Comparison of ENCODE assay signal across 19 cellular contexts in genomic region chr6:12334524-12335130, GRCh38. TPM values are rescaled to one million over a fixed set of nuclear protein-coding genes. Genes with fewer than 3 reads are reported as not detected.
DNase-seq lines count a peak whose midpoint lies in the region; ATAC-seq, FAIRE-seq and TF ChIP-seq lines count a peak whose summit lies in the region.
"Had no signal": no experiment of that assay in that cellular context is flagged by ENCODE, and none has a peak within 500 bp of the region (broad histone marks: within the 10 kb centered on the region; RNA-seq: fewer than 3 reads in every experiment).

No MANE protein-coding gene starts in this region.

- H3F3A ChIP-seq in PC-9 (ENCODE audit: insufficient read depth, low read depth): peaks cover 5% of the 10 kb centered on the region

- H3K9me3 ChIP-seq in PC-9 (ENCODE audit: insufficient read depth, low read depth) (no peaks in the 10 kb centered on the region; the same call in 1 of the 2 replicates), stomach (no peaks in the 10 kb centered on the region)

- no peak for TF ChIP-seq CTCF in PC-9 (conservative IDR thresholded peaks at IDR 0.05)
- no peak for TF ChIP-seq CTCF in epithelial cell of esophagus (IDR thresholded peaks at IDR 0.05; ENCODE audit: insufficient read depth, low read depth, low read length, missing control alignments)
- no peak for TF ChIP-seq CTCF in stomach (IDR thresholded peaks at IDR 0.05)
- TF ChIP-seq CTCF in coronary artery (IDR thresholded peaks at IDR 0.05): no peak

- ATAC-seq in HG02852 (IDR thresholded peaks at IDR 0.05; ENCODE audit: unreplicated experiment): no peak

- H3K36me3 ChIP-seq in PC-9 (ENCODE audit: low read depth) (no peaks in the 10 kb centered on the region), stomach (no peaks in the 10 kb centered on the region)

- peak overlapping the region; percentile 34 for H3K4me2 ChIP-seq in PC-9

- H3K4me1 ChIP-seq in PC-9 (replicated peaks; ENCODE audit: insufficient read depth) (peaks cover 42% of the 10 kb centered on the region), stomach (peaks cover 11 to 47% (median 35%) of the 10 kb centered on the region in 4 donors)

- POLR2A ChIA-PET in PC-9 (lab: Charles Lee; ENCODE audit: unreplicated experiment): interaction anchor here (0.7 kb wide), 1 partner anchor 9 kb away, joined by 8 read pairs; no protein-coding TSS in a partner anchor

- no peak for TF ChIP-seq EP300 in stomach (IDR thresholded peaks at IDR 0.05)

- H4K20me1 ChIP-seq in PC-9 (ENCODE audit: insufficient read depth): no peaks in the 10 kb centered on the region

- TF ChIP-seq POLR2A in GM12891 (IDR thresholded peaks at IDR 0.05; ENCODE audit: low read depth, low read length): no peak
- no peak for TF ChIP-seq POLR2A in stomach (IDR thresholded peaks at IDR 0.05)

- intact Hi-C loops in PC-9 (cut with micrococcal nuclease; ENCODE audit: unreplicated experiment): no loop called here
- intact Hi-C loops in stomach (cut with DNase I; ENCODE audit: low total_unique reads): no loop called here

- peak; percentile 47 for FAIRE-seq in GM12891 (lab: Jason Lieb, UNC)
- FAIRE-seq: D721Med, G401.6, GM12892, H54 had no signal

- CTCF ChIA-PET in PC-9 (lab: Charles Lee): no interaction called here

- H3K4me3 ChIP-seq in PC-9 (no peak overlapping the region), epithelial cell of esophagus (ENCODE audit: low read length) (no peak overlapping the region), stomach (no peak overlapping the region), coronary artery (no peak overlapping the region)

- H3K27me3 ChIP-seq in PC-9 (ENCODE audit: insufficient read depth, low read depth): no peaks in the 10 kb centered on the region
- H3K27me3 ChIP-seq in stomach: no peaks in the 10 kb centered on the region

- no TSS peak for BruUV-seq in PC-9 (replicated peaks; lab: Mats Ljungman, UMichigan)

- 0 out of 2 replicates have a peak overlapping the region, but pooled peaks have one; percentile 17 for H2AFZ ChIP-seq in PC-9

- H3K27ac ChIP-seq in PC-9 (peak overlapping the region; percentile 61), stomach (peak overlapping the region in 4 of 5 donors; percentile 12 to 90 (median 81)), coronary artery (no peak overlapping the region)

- 51 to 74% (median 65%) methylated on average over 4 of the region's 4 CpGs for WGBS in stomach, 5 donors

- no peaks in the 10 kb centered on the region for H3K79me2 ChIP-seq in PC-9 (ENCODE audit: low read depth)

- H3K9me2 ChIP-seq in PC-9 (ENCODE audit: insufficient read depth): no peaks in the 10 kb centered on the region; the same call in 1 of the 2 replicates

- DNase-seq in GM12891 (ENCODE audit: insufficient read length, low spot score) (no peak), PC-9 (peak in 1 of 2 experiments; percentile 78), epithelial cell of esophagus (ENCODE audit: low read depth) (peak; percentile 51), stomach (no peak), coronary artery (ENCODE audit: low spot score) (no peak), SKM-1 (lab: John Stamatoyannopoulos, UW; ENCODE audit: unreplicated experiment) (no peak)
- DNase-seq: CD4-positive, alpha-beta T cell; DMS79; HFFc6; NCI-H1105; NCI-H1694 treated with DMSO at 0.1 percent for 48 hours; NCI-H2107; NCI-H526 treated with DMSO at 0.1 percent for 48 hours; RPMI8226 had no signal

TF ChIP-seq in GM12891, 5 proteins besides CTCF, POLR2A, EP300 and RAD21:
- no peak for TF ChIP-seq PAX5 (IDR thresholded peaks at IDR 0.05; ENCODE audit: insufficient read depth, low read length, severe bottlenecking)
- TF ChIP-seq TAF1 (IDR thresholded peaks at IDR 0.05; ENCODE audit: low read depth, low read length): no peak
- no peak for TF ChIP-seq POU2F2 (IDR thresholded peaks at IDR 0.05; ENCODE audit: low read depth, low read length)
- no peak for TF ChIP-seq POLR2AphosphoS5 (IDR thresholded peaks at IDR 0.05; ENCODE audit: low read depth, low read length)
- no peak for TF ChIP-seq SPI1 (IDR thresholded peaks at IDR 0.05; ENCODE audit: low read depth, low read length)

RNA-seq across cellular contexts. Expression of gene EDN1, which starts 44.5 kb away (rescaled TPM):
- polyA plus RNA-seq in GM12891 (2012; ENCODE audit: low read depth, missing spikeins): 0.65 TPM
- total RNA-seq in PC-9 (2021) (3.3 and 5.9 TPM in 2 replicates), stomach (10 to 100 TPM in 4 of 5 donors, under 1 TPM in 1; 0.58 to 95.1 (median 19.1) TPM)
- 1 to 10 TPM; 4.4 to 6.5 (median 6.1) TPM for polyA plus RNA-seq in stomach

Comparison
In these comparisons a context has a peak if more than half of its experiments do, and no peak if none do; other contexts are left out.
1. H3K27ac ChIP-seq: peak in PC-9 (single experiment) and stomach (4 of 5); none in coronary artery (0 of 2).